ENCODE assay signal across 13 cellular contexts in the genomic region with DNA sequence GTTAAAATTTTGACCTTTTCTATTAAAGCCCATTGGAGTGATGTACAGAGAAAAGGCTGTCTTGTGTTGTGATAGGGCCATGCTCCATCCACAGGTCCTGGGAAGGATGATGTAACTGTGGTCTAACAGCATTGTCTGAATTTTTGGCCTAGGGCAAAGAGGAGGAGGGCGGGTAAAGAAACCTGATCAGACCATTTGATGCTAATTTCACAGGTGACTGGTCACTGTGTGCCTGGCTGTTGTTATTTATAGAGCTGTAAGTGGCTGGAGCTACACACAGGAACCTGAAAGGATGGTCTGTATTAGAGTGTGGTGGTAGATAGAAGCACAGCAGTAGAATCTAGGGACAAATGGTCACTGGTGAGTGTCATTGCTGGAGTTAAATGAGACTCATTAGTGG.
DNase-seq lines count a peak whose midpoint lies in the region; ATAC-seq and TF ChIP-seq lines count a peak whose summit lies in the region.
"Had no signal": no experiment of that assay in that cellular context is flagged by ENCODE, and none has a peak within 500 bp of the region (broad histone marks: within the 10 kb centered on the region; RNA-seq: fewer than 3 reads in every experiment).

No MANE protein-coding gene starts in this region.

- ATAC-seq in foreskin keratinocyte: peak; percentile 59
- no peak for ATAC-seq in left colon

- DNase-seq in Caki2 (ENCODE audit: low read depth): peak; percentile 72
- peak; percentile 30 for DNase-seq in NCI-H128 (lab: John Stamatoyannopoulos, UW; ENCODE audit: unreplicated experiment)
- peak; percentile 98 for DNase-seq in NCI-H748 (lab: John Stamatoyannopoulos, UW; ENCODE audit: unreplicated experiment)
- DNase-seq in foreskin keratinocyte: peak in 1 of 2 donors; percentile 58
- no peak for DNase-seq in left ventricle myocardium inferior
- DNase-seq in left colon: no peak
- no peak for DNase-seq in T1000 (lab: John Stamatoyannopoulos, UW)
- no peak for DNase-seq in activated CD8-positive, alpha-beta memory T cell treated with anti-CD3 and anti-CD28 coated beads for 24 hours
- DNase-seq: effector CD8-positive, alpha-beta T cell; MV-4-11; stomach had no signal

- no peaks in the 10 kb centered on the region for H3K27me3 ChIP-seq in foreskin keratinocyte
- H3K27me3 ChIP-seq in left ventricle myocardium inferior (ENCODE audit: low read depth): no peaks in the 10 kb centered on the region
- H3K27me3 ChIP-seq: BLaER1 treated with 17β-estradiol and CSF1 and Interleukin-3, amounts not matched to agents 10 nM and 100 nM; stomach had no signal

- H3K27ac ChIP-seq in foreskin keratinocyte: no peak overlapping the region
- no peak overlapping the region for H3K27ac ChIP-seq in left ventricle myocardium inferior (replicated peaks)
- H3K27ac ChIP-seq: BLaER1 treated with 17β-estradiol and CSF1 and Interleukin-3, amounts not matched to agents 10 nM and 100 nM; HL-60; stomach had no signal

- in situ Hi-C loops in Caki2 (cut with HindIII; ENCODE audit: low pct_unique_long_range_greater_than_20kb, low sequenced_read_pairs): no loop called here

- no peaks in the 10 kb centered on the region for H3K4me1 ChIP-seq in foreskin keratinocyte
- peaks cover 48% of the 10 kb centered on the region for H3K4me1 ChIP-seq in left ventricle myocardium inferior

- TF ChIP-seq CTCF in foreskin keratinocyte (conservative IDR thresholded peaks at IDR 0.05) (no peak), left ventricle myocardium inferior (IDR thresholded peaks at IDR 0.05; ENCODE audit: borderline replicate concordance) (no peak)

- intact Hi-C loops in left ventricle myocardium inferior (cut with micrococcal nuclease) (no loop called here), left colon (cut with DNase I, micrococcal nuclease) (no loop called here)

- H3K9me3 ChIP-seq in left ventricle myocardium inferior (replicated peaks): no peaks in the 10 kb centered on the region
- H3K9me3 ChIP-seq: stomach had no signal

- H3K4me3 ChIP-seq in left ventricle myocardium inferior: no peak overlapping the region
- H3K4me3 ChIP-seq: BLaER1 treated with 17β-estradiol and CSF1 and Interleukin-3, amounts not matched to agents 10 nM and 100 nM; stomach had no signal

- H3K36me3 ChIP-seq in left ventricle myocardium inferior: no peaks in the 10 kb centered on the region
- H3K36me3 ChIP-seq: stomach had no signal

Comparison
In these comparisons a context has a peak if more than half of its experiments do, and no peak if none do; other contexts are left out.
1. DNase-seq: peak in Caki2 (single experiment), NCI-H128 (single experiment) and NCI-H748 (single experiment); none in left ventricle myocardium inferior (single experiment), left colon (0 of 2), T1000 (single experiment) and activated CD8-positive, alpha-beta memory T cell treated with anti-CD3 and anti-CD28 coated beads for 24 hours (single experiment).